8 cellular contexts compared by ENCODE assay signal in genomic region chr9:83920942-83921707, GRCh38. TPM values are rescaled to one million over a fixed set of nuclear protein-coding genes. Genes with fewer than 3 reads are reported as not detected.
DNase-seq lines count a peak whose midpoint lies in the region; ATAC-seq, FAIRE-seq and TF ChIP-seq lines count a peak whose summit lies in the region.

KIF27 (minus strand) TSS chr9:83921432; CDS start chr9:83915591, 5,841 bp downstream.

- H3K27me3 ChIP-seq in bronchial epithelial cell (ENCODE audit: control insufficient read depth, insufficient read depth, low read length) (no peaks in the 10 kb centered on the region), smooth muscle cell (ENCODE audit: low read depth) (no peaks in the 10 kb centered on the region)

- TF ChIP-seq CTCF in AG09309 (IDR thresholded peaks at IDR 0.05; ENCODE audit: control insufficient read depth, insufficient read depth, low read depth, low read length, missing control alignments) (peak; percentile 27), WI38 (IDR thresholded peaks at IDR 0.05; ENCODE audit: low read depth, low read length) (0 out of 2 replicates have a peak, but pooled peaks have one; percentile 26), bronchial epithelial cell (IDR thresholded peaks at IDR 0.05; ENCODE audit: insufficient read depth, low read length, severe bottlenecking) (peak; percentile 42), smooth muscle cell (IDR thresholded peaks at IDR 0.05; ENCODE audit: borderline replicate concordance, insufficient read depth, poor library complexity, severe bottlenecking) (peak; percentile 34)

- no peaks in the 10 kb centered on the region for H3K36me3 ChIP-seq in bronchial epithelial cell (ENCODE audit: control insufficient read depth, insufficient read depth, low read length)
- H3K36me3 ChIP-seq in smooth muscle cell (ENCODE audit: low read depth), result no peaks in the 10 kb centered on the region

- peak within 1 kb of the TSS; percentile 72 for H3K4me3 ChIP-seq in AG09309 (ENCODE audit: control insufficient read depth, low read depth, low read length)
- peak within 1 kb of the TSS; percentile 69 for H3K4me3 ChIP-seq in WI38 (ENCODE audit: low read depth, low read length)
- peak within 1 kb of the TSS; percentile 86 for H3K4me3 ChIP-seq in bronchial epithelial cell (ENCODE audit: low read depth, low read length)
- peak within 1 kb of the TSS; percentile 80 for H3K4me3 ChIP-seq in smooth muscle cell

- H3K4me2 ChIP-seq in smooth muscle cell, result peak within 1 kb of the TSS; percentile 94

- peak; percentile 97 for ATAC-seq in GM18909 (IDR thresholded peaks at IDR 0.05; ENCODE audit: poor library complexity, unreplicated experiment)
- ATAC-seq in HG03159 (IDR thresholded peaks at IDR 0.05; ENCODE audit: unreplicated experiment), result peak; percentile 88

- peak within 1 kb of the TSS; percentile 92 for H3K9ac ChIP-seq in smooth muscle cell (ENCODE audit: low read depth)

- no peaks in the 10 kb centered on the region for H3F3A ChIP-seq in smooth muscle cell (ENCODE audit: low read depth)

- H3K27ac ChIP-seq in smooth muscle cell (ENCODE audit: low read depth), result peak within 1 kb of the TSS; percentile 93

- FAIRE-seq in bronchial epithelial cell (lab: Jason Lieb, UNC), result no peak

- no peaks in the 10 kb centered on the region for H3K9me3 ChIP-seq in smooth muscle cell (replicated peaks; ENCODE audit: low read depth)

- WGBS in smooth muscle cell (ENCODE audit: low lambda C conversion rate), result under 1% methylated on average over 50 of the region's 91 CpGs

- H3K4me1 ChIP-seq in smooth muscle cell (ENCODE audit: low read depth), result peaks cover 5% of the 10 kb centered on the region

- no peaks in the 10 kb centered on the region for H3K79me2 ChIP-seq in smooth muscle cell (ENCODE audit: low read depth)

- no peaks in the 10 kb centered on the region for H4K20me1 ChIP-seq in smooth muscle cell (ENCODE audit: low read depth)

- peak within 1 kb of the TSS; percentile 93 for H2AFZ ChIP-seq in smooth muscle cell (ENCODE audit: low read depth)

- peak; percentile 80 for DNase-seq in AG09309 (ENCODE audit: low read depth)
- peak; percentile 96 for DNase-seq in NCI-H2227 (lab: John Stamatoyannopoulos, UW; ENCODE audit: unreplicated experiment)
- DNase-seq in bronchial epithelial cell (ENCODE audit: low read depth), result peak; percentile 86
- DNase-seq in iPS-NIHi7 (ENCODE audit: extremely low spot score), result peak; percentile 96
- peak; percentile 95 for DNase-seq in smooth muscle cell (lab: John Stamatoyannopoulos, UW; ENCODE audit: unreplicated experiment)

RNA-seq across cellular contexts. Expression of gene KIF27, which starts in this region (rescaled TPM):
- 5.0 and 5.5 TPM in 2 replicates for total RNA-seq in bronchial epithelial cell
- total RNA-seq in smooth muscle cell, result 3.3 and 11.0 TPM in 2 replicates
- polyA plus RNA-seq in smooth muscle cell, result 1.9 and 4.4 TPM in 2 replicates

Comparison
In these comparisons a context has a peak if more than half of its experiments do, and no peak if none do; other contexts are left out.
1. Peak in every context shown above with its lines: DNase-seq, ATAC-seq, H3K4me3 ChIP-seq and H3K27ac ChIP-seq.